In genomic region chr2:29023188-29023587, GRCh38 we compare ENCODE assay signal across 28 cellular contexts. TPM values are rescaled to one million over a fixed set of nuclear protein-coding genes. Genes with fewer than 3 reads are reported as not detected.
"Had no signal": no experiment of that assay in that cellular context is flagged by ENCODE, and none has a peak within 500 bp of the region (broad histone marks: within the 10 kb centered on the region; RNA-seq: fewer than 3 reads in every experiment).

No MANE protein-coding gene starts in this region.

- H3K27ac Mint-ChIP-seq: dendritic cell treated with granulocyte-macrophage colony-stimulating factor and Interleukin-4, amounts not matched to agents 40 ng/mL and 50 ng/mL, for 4 days; stimulated activated memory B cell treated with anti-CD40 and anti-IgM and Interleukin-4, amounts not matched to agents 10 μg/mL and 1 μg/mL and 100 μg/mL, for 72 hours; type B pancreatic cell had no signal

- H3K9me3 Mint-ChIP-seq: dendritic cell treated with granulocyte-macrophage colony-stimulating factor and Interleukin-4, amounts not matched to agents 40 ng/mL and 50 ng/mL, for 4 days; immature natural killer cell; nephron; stimulated activated memory B cell treated with anti-CD40 and anti-IgM and Interleukin-4, amounts not matched to agents 10 μg/mL and 1 μg/mL and 100 μg/mL, for 72 hours; type B pancreatic cell had no signal

- ATAC-seq: heart right ventricle; left colon; lower lobe of right lung; psoas muscle; right cardiac atrium; stimulated activated memory B cell treated with anti-CD40 and anti-IgM and Interleukin-4, amounts not matched to agents 10 μg/mL and 1 μg/mL and 100 μg/mL, for 72 hours; stimulated activated naive CD8-positive, alpha-beta T cell treated with anti-CD3 and anti-CD28 coated beads, Interleukin-15, Interleukin-2, amounts not matched to agents 100 U/mL and 50 U/mL, for 24 hours had no signal

- H3K36me3 ChIP-seq: esophagus squamous epithelium, lower lobe of right lung, ovary, tibial artery had no signal

- DNase-seq: cerebellar nuclear complex; effector CD8-positive, alpha-beta T cell; erythroblast; esophagus squamous epithelium; foreskin melanocyte; glutamatergic neuron; heart right ventricle; hippocampal formation; immature natural killer cell; kidney glomerular epithelial cell; left colon; left ventricle myocardium inferior; lower lobe of right lung; occipital lobe; ovary; right cardiac atrium; spleen; stimulated activated CD4-positive, alpha-beta T cell treated with anti-CD3 and anti-CD28 coated beads, Interleukin-4, amount 100 ng/mL, for 4 hours; stimulated activated naive CD8-positive, alpha-beta T cell treated with anti-CD3 and anti-CD28 coated beads, Interleukin-15, Interleukin-2, amounts not matched to agents 100 U/mL and 50 U/mL, for 24 hours; testis; tibial artery had no signal

- H3K9me3 ChIP-seq: esophagus squamous epithelium, heart right ventricle, left ventricle myocardium inferior, lower lobe of right lung, ovary, psoas muscle, spleen, testis, tibial artery had no signal

- H3K27ac ChIP-seq: esophagus squamous epithelium, heart right ventricle, left ventricle myocardium inferior, lower lobe of right lung, ovary, psoas muscle, skin epidermis, spleen, testis, tibial artery had no signal

- H3K4me3 Mint-ChIP-seq: dendritic cell treated with granulocyte-macrophage colony-stimulating factor and Interleukin-4, amounts not matched to agents 40 ng/mL and 50 ng/mL, for 4 days; immature natural killer cell; nephron; stimulated activated memory B cell treated with anti-CD40 and anti-IgM and Interleukin-4, amounts not matched to agents 10 μg/mL and 1 μg/mL and 100 μg/mL, for 72 hours; type B pancreatic cell had no signal

- H3K4me3 ChIP-seq: esophagus squamous epithelium, heart right ventricle, left ventricle myocardium inferior, lower lobe of right lung, ovary, psoas muscle, skin epidermis, spleen, testis, tibial artery had no signal

- H3K36me3 Mint-ChIP-seq: stimulated activated memory B cell treated with anti-CD40 and anti-IgM and Interleukin-4, amounts not matched to agents 10 μg/mL and 1 μg/mL and 100 μg/mL, for 72 hours; type B pancreatic cell had no signal

- H3K27me3 ChIP-seq: esophagus squamous epithelium, heart right ventricle, ovary, spleen, testis, tibial artery had no signal

- H3K4me1 ChIP-seq: lower lobe of right lung, testis, tibial artery had no signal

- H3K4me1 Mint-ChIP-seq: stimulated activated memory B cell treated with anti-CD40 and anti-IgM and Interleukin-4, amounts not matched to agents 10 μg/mL and 1 μg/mL and 100 μg/mL, for 72 hours had no signal

RNA-seq across cellular contexts. Expression of gene TOGARAM2, which starts 42.1 kb away (rescaled TPM):
- total RNA-seq: renal cortical epithelial cell had no signal

RNA-seq across cellular contexts. Expression of gene PCARE, which starts 51.1 kb away (rescaled TPM):
- total RNA-seq: left colon, renal cortical epithelial cell, spleen had no signal
